Comparison of ENCODE assay signal across 1 cellular context in genomic region chr17:78378225-78379133, GRCh38.
A peak's percentile ranks its signal among the peaks of the same experiment; 100 is the strongest.
TF ChIP-seq lines count a peak whose summit lies in the region.

Gene PGS1, plus strand, starts transcription at chr17:78378649. Its CDS starts 17 bp downstream, at chr17:78378666.

TF ChIP-seq in GM12878, 131 proteins besides CTCF, POLR2A, EP300 and RAD21 (continued from another document and continues in another):
- TF ChIP-seq IRF3 (IDR thresholded peaks at IDR 0.05): no peak
- TF ChIP-seq GATAD2B (conservative IDR thresholded peaks at IDR 0.05; ENCODE audit: low read depth): peak; percentile 94
- TF ChIP-seq NR2F1 (conservative IDR thresholded peaks at IDR 0.05): peak; percentile 52; the same call in 1 of the 2 replicates
- TF ChIP-seq, protein P1, sequence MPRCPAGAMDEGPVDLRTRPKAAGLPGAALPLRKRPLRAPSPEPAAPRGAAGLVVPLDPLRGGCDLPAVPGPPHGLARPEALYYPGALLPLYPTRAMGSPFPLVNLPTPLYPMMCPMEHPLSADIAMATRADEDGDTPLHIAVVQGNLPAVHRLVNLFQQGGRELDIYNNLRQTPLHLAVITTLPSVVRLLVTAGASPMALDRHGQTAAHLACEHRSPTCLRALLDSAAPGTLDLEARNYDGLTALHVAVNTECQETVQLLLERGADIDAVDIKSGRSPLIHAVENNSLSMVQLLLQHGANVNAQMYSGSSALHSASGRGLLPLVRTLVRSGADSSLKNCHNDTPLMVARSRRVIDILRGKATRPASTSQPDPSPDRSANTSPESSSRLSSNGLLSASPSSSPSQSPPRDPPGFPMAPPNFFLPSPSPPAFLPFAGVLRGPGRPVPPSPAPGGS (IDR thresholded peaks at IDR 0.05; ENCODE audit: borderline replicate concordance, insufficient read depth, low read depth, low read length, poor library complexity, severe bottlenecking): no peak
- no peak for TF ChIP-seq MYB (IDR thresholded peaks at IDR 0.05; ENCODE audit: borderline replicate concordance, low read depth, low read length)
- TF ChIP-seq RCOR1 (conservative IDR thresholded peaks at IDR 0.05; ENCODE audit: low read depth, low read length): no peak
- no peak for TF ChIP-seq HDGF (IDR thresholded peaks at IDR 0.05)
- TF ChIP-seq CBX5 (IDR thresholded peaks at IDR 0.05; ENCODE audit: low read depth): peak; percentile 44; the same call in 1 of the 2 replicates
- TF ChIP-seq STAT1 (conservative IDR thresholded peaks at IDR 0.05): no peak; the same call in 1 of the 2 replicates
- no peak for TF ChIP-seq NR2C2 (IDR thresholded peaks at IDR 0.05; ENCODE audit: borderline replicate concordance, control insufficient read depth, insufficient read length, low read depth)
- no peak for TF ChIP-seq YBX1 (IDR thresholded peaks at IDR 0.05)
- TF ChIP-seq HSF1 (IDR thresholded peaks at IDR 0.05; ENCODE audit: low read depth, low read length): no peak; the same call in 1 of the 2 replicates
- 0 out of 2 replicates have a peak, but pooled peaks have one; percentile 54 for TF ChIP-seq CREM (IDR thresholded peaks at IDR 0.05; ENCODE audit: low read depth)
- TF ChIP-seq, protein P2, sequence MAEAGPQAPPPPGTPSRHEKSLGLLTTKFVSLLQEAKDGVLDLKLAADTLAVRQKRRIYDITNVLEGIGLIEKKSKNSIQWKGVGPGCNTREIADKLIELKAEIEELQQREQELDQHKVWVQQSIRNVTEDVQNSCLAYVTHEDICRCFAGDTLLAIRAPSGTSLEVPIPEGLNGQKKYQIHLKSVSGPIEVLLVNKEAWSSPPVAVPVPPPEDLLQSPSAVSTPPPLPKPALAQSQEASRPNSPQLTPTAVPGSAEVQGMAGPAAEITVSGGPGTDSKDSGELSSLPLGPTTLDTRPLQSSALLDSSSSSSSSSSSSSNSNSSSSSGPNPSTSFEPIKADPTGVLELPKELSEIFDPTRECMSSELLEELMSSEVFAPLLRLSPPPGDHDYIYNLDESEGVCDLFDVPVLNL (IDR thresholded peaks at IDR 0.05; ENCODE audit: low read depth, low read length): no peak
- 0 out of 2 replicates have a peak, but pooled peaks have one; percentile 40 for TF ChIP-seq SMARCA5 (IDR thresholded peaks at IDR 0.05)
- TF ChIP-seq LARP7 (IDR thresholded peaks at IDR 0.05): peak; percentile 85; the same call in 1 of the 2 replicates
- TF ChIP-seq RB1 (IDR thresholded peaks at IDR 0.05; ENCODE audit: borderline replicate concordance): peak; percentile 81; the same call in 1 of the 2 replicates
- TF ChIP-seq NFXL1 (IDR thresholded peaks at IDR 0.05; ENCODE audit: borderline replicate concordance): no peak
- TF ChIP-seq PML (IDR thresholded peaks at IDR 0.05; ENCODE audit: low read length): no peak; the same call in 1 of the 2 replicates
- no peak for TF ChIP-seq FOXM1 (IDR thresholded peaks at IDR 0.05; ENCODE audit: low read depth, low read length)
- TF ChIP-seq ETV6 (conservative IDR thresholded peaks at IDR 0.05 in 1 of 2, IDR thresholded peaks at IDR 0.05 in 1 of 2; ENCODE audit: borderline replicate concordance in 1 of 2, low read depth in 1 of 2): peak; percentile 56 to 88; a peak in 2 of 4 replicates
- TF ChIP-seq ASH2L (IDR thresholded peaks at IDR 0.05; ENCODE audit: borderline replicate concordance, low read depth): no peak; the same call in 1 of the 2 replicates
- peak; percentile 53 for TF ChIP-seq NR2C1 (IDR thresholded peaks at IDR 0.05)
- no peak for TF ChIP-seq IRF4 (IDR thresholded peaks at IDR 0.05; ENCODE audit: low read depth, low read length)
- no peak for TF ChIP-seq JUND (IDR thresholded peaks at IDR 0.05; ENCODE audit: low read depth, low read length)
- TF ChIP-seq SP1 (IDR thresholded peaks at IDR 0.05; ENCODE audit: low read depth, low read length): peak; percentile 28
- TF ChIP-seq POU2F2 (IDR thresholded peaks at IDR 0.05; ENCODE audit: borderline replicate concordance, low read depth, low read length): peak; percentile 65; the same call in 1 of the 3 replicates
- no peak for TF ChIP-seq SIN3A (IDR thresholded peaks at IDR 0.05; ENCODE audit: low read depth, low read length)
- TF ChIP-seq MXI1 (IDR thresholded peaks at IDR 0.05; ENCODE audit: low read depth, low read length): peak; percentile 69; the same call in 1 of the 2 replicates
- peak; percentile 87 for TF ChIP-seq NKRF (conservative IDR thresholded peaks at IDR 0.05)
- TF ChIP-seq, protein P3, sequence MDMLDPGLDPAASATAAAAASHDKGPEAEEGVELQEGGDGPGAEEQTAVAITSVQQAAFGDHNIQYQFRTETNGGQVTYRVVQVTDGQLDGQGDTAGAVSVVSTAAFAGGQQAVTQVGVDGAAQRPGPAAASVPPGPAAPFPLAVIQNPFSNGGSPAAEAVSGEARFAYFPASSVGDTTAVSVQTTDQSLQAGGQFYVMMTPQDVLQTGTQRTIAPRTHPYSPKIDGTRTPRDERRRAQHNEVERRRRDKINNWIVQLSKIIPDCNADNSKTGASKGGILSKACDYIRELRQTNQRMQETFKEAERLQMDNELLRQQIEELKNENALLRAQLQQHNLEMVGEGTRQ (IDR thresholded peaks at IDR 0.05; ENCODE audit: borderline replicate concordance, low read depth, low read length): no peak
- peak in 1 of 2 experiments; percentile 27; a peak in 1 of 4 replicates for TF ChIP-seq IKZF2 (IDR thresholded peaks at IDR 0.05)
- TF ChIP-seq, protein P4, sequence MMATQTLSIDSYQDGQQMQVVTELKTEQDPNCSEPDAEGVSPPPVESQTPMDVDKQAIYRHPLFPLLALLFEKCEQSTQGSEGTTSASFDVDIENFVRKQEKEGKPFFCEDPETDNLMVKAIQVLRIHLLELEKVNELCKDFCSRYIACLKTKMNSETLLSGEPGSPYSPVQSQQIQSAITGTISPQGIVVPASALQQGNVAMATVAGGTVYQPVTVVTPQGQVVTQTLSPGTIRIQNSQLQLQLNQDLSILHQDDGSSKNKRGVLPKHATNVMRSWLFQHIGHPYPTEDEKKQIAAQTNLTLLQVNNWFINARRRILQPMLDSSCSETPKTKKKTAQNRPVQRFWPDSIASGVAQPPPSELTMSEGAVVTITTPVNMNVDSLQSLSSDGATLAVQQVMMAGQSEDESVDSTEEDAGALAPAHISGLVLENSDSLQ (IDR thresholded peaks at IDR 0.05): no peak
- peak; percentile 37 for TF ChIP-seq MAX (IDR thresholded peaks at IDR 0.05; ENCODE audit: low read depth, low read length)
- no peak for TF ChIP-seq BMI1 (IDR thresholded peaks at IDR 0.05; ENCODE audit: borderline replicate concordance)
- TF ChIP-seq ZNF592 (IDR thresholded peaks at IDR 0.05): no peak
- TF ChIP-seq SMAD5 (IDR thresholded peaks at IDR 0.05; ENCODE audit: low read depth): no peak; the same call in 1 of the 2 replicates
- 0 out of 2 replicates have a peak, but pooled peaks have one; percentile 34 for TF ChIP-seq MEF2A (IDR thresholded peaks at IDR 0.05; ENCODE audit: insufficient read depth, low read depth, low read length)
- no peak for TF ChIP-seq REST (IDR thresholded peaks at IDR 0.05; ENCODE audit: low read depth, low read length)
- TF ChIP-seq JUNB (IDR thresholded peaks at IDR 0.05): no peak
- peak; percentile 58; the same call in 1 of the 2 replicates for TF ChIP-seq POLR2AphosphoS5 (IDR thresholded peaks at IDR 0.05; ENCODE audit: low read length)
